Comparison of ENCODE assay signal across 1 cellular context in the genomic region with DNA sequence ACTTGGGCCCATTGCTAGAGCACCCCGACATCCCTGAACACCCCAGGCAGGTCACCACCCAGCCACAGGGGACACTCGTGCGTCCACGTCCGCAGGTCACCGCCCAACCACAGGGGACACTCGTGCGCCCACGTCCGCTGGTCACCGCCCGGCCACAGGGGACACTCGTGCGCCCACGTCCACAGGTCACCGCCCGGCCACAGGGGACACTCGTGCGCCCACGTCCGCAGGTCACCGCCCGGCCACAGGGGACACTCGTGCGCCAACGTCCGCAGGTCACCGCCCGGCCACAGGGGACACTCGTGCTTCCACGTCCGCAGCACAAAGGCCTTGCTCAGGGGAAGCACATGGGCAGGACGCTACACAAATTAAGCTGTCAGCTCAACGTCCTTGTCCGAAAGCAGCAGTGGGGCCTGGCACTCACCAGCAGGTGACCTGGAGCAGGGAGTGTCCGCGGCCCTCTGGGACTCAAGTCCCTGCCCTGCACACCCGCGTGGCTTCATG.
TF ChIP-seq lines count a peak whose summit lies in the region.

No MANE protein-coding gene starts in this region.

TF ChIP-seq in HepG2, 621 proteins besides CTCF, POLR2A, EP300 and RAD21 (continued from another document):
- no peak for TF ChIP-seq ZNF503 (CRISPR knock-in tag; IDR thresholded peaks at IDR 0.05)
- TF ChIP-seq KMT2A (CRISPR knock-in tag; IDR thresholded peaks at IDR 0.05) = no peak
- TF ChIP-seq ZZZ3 (CRISPR knock-in tag; IDR thresholded peaks at IDR 0.05; ENCODE audit: borderline replicate concordance) = no peak
- TF ChIP-seq ZNF350 (CRISPR knock-in tag; IDR thresholded peaks at IDR 0.05; ENCODE audit: borderline replicate concordance, low read depth) = peak; percentile 79
- peak; percentile 27; the same call in 1 of the 2 replicates for TF ChIP-seq ZMYM3 (CRISPR knock-in tag; IDR thresholded peaks at IDR 0.05)
- TF ChIP-seq ZNF547 (CRISPR knock-in tag; IDR thresholded peaks at IDR 0.05) = peak; percentile 53; the same call in 1 of the 2 replicates
- 0 out of 2 replicates have a peak, but pooled peaks have one; percentile 28 for TF ChIP-seq SALL1 (CRISPR knock-in tag; IDR thresholded peaks at IDR 0.05)
- no peak for TF ChIP-seq PRDM15 (CRISPR knock-in tag; IDR thresholded peaks at IDR 0.05)
